ENCODE assay signal across 16 cellular contexts in the genomic region with DNA sequence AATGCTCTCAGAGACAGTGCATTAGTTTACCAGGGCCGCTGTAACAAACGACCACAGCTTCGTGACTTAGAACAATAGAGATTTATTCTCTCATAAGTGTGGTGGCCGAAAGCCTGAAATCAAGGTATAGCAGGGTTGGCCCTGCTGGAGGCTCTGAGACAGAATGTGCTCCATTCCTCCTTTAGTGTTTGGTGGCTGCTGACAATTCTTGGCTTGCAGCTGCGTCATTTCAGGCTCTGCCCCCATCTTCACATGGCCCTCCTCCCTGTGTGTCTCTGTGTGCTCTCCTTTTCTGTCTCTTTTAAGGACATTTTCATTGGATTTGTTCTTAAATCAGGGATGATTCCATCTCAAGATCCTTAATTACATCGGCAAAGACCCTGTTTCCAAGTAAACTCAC. TPM values are rescaled to one million over a fixed set of nuclear protein-coding genes. Genes with fewer than 3 reads are reported as not detected.
DNase-seq lines count a peak whose midpoint lies in the region; ATAC-seq, FAIRE-seq and TF ChIP-seq lines count a peak whose summit lies in the region.
"Had no signal": no experiment of that assay in that cellular context is flagged by ENCODE, and none has a peak within 500 bp of the region (broad histone marks: within the 10 kb centered on the region; RNA-seq: fewer than 3 reads in every experiment).

No MANE protein-coding gene starts in this region.

- TF ChIP-seq CTCF in SK-N-SH (IDR thresholded peaks at IDR 0.05) (no peak), right atrium auricular region (IDR thresholded peaks at IDR 0.05) (no peak), prostate gland (IDR thresholded peaks at IDR 0.05) (no peak)

- H3K27ac ChIP-seq in SK-N-SH (ENCODE audit: low read depth in 2 of 2, low read length in 1 of 2) (peak overlapping the region; percentile 70 to 95; a peak in 3 of 4 replicates), right atrium auricular region (peak overlapping the region; percentile 81 to 84), prostate gland (peak overlapping the region; percentile 59 to 63), aorta (ENCODE audit: low read depth in 1 of 2, low read length in 2 of 2) (peak overlapping the region; percentile 70 to 87)
- H3K27ac ChIP-seq: 22Rv1 had no signal

- H3K4me3 ChIP-seq in SK-N-SH (ENCODE audit: low read depth in 2 of 2, low read length in 1 of 2) = no peak overlapping the region
- H3K4me3 ChIP-seq in right atrium auricular region = peak overlapping the region in 1 of 2 donors; percentile 18
- no peak overlapping the region for H3K4me3 ChIP-seq in prostate gland
- no peak overlapping the region for H3K4me3 ChIP-seq in aorta (ENCODE audit: low read length in 2 of 2)

- no peaks in the 10 kb centered on the region for H3K9me2 ChIP-seq in SK-N-SH

- ATAC-seq in SK-N-SH treated with all-trans-retinoic acid at 6 μM for 48 hours = no peak
- ATAC-seq in aorta (ENCODE audit: low FRiP score) = no peak
- no peak for ATAC-seq in GM21723 (IDR thresholded peaks at IDR 0.05; ENCODE audit: unreplicated experiment)
- ATAC-seq: activated T-cell treated with anti-CD3 and anti-CD28 coated beads, Interleukin-2, amount 50 U/mL, for 72 hours; naive thymus-derived CD8-positive, alpha-beta T cell had no signal

- 77% methylated on average over 6 of the region's 6 CpGs for WGBS in SK-N-SH (ENCODE audit: low lambda C conversion rate)
- WGBS in prostate gland = 59% methylated on average over 6 of the region's 6 CpGs
- 52 to 59% methylated on average over 6 of the region's 6 CpGs for WGBS in aorta, 2 donors

- intact Hi-C loops in prostate gland (cut with DNase I) = loop anchor here (5.0 kb wide), 1 partner anchor 89 kb away; no protein-coding TSS in a partner anchor
- intact Hi-C loops in aorta (cut with DNase I) = loop anchor here in 1 of 2 donors (10.0 kb wide), 1 partner anchor 207 kb away; no protein-coding TSS in a partner anchor

- H3K79me2 ChIP-seq in SK-N-SH (ENCODE audit: insufficient read depth) = no peaks in the 10 kb centered on the region

- POLR2A ChIA-PET in SK-N-SH (lab: Yijun Ruan, JAX) = no interaction called here

- H3F3A ChIP-seq in SK-N-SH (replicated peaks; ENCODE audit: insufficient read depth) = no peaks in the 10 kb centered on the region

- no peak for TF ChIP-seq POLR2A in prostate gland (IDR thresholded peaks at IDR 0.05)

- peak overlapping the region; percentile 60; the same call in 1 of the 2 replicates for H3K9ac ChIP-seq in SK-N-SH

- H3K4me1 ChIP-seq in SK-N-SH (ENCODE audit: control insufficient read depth in 1 of 2, insufficient read depth in 2 of 2, low read depth in 1 of 2, low read length in 1 of 2) = peaks cover 7 to 29% of the 10 kb centered on the region in 2 experiments; a peak in 2 of 4 replicates
- peaks cover 0 to 43% of the 10 kb centered on the region in 2 donors for H3K4me1 ChIP-seq in right atrium auricular region
- no peaks in the 10 kb centered on the region for H3K4me1 ChIP-seq in prostate gland (replicated peaks)
- no peaks in the 10 kb centered on the region for H3K4me1 ChIP-seq in aorta (ENCODE audit: control insufficient read depth in 1 of 2, insufficient read depth in 2 of 2, low read length in 2 of 2)

- no peak for TF ChIP-seq EP300 in SK-N-SH (IDR thresholded peaks at IDR 0.05; ENCODE audit: borderline replicate concordance in 1 of 2, low read depth in 1 of 2, low read length in 1 of 2)

- no peaks in the 10 kb centered on the region for H3K9me3 ChIP-seq in SK-N-SH
- no peaks in the 10 kb centered on the region for H3K9me3 ChIP-seq in right atrium auricular region
- H3K9me3 ChIP-seq in prostate gland = no peaks in the 10 kb centered on the region
- no peaks in the 10 kb centered on the region for H3K9me3 ChIP-seq in aorta (ENCODE audit: control insufficient read depth, low read length)
- H3K9me3 ChIP-seq: Caco-2 had no signal

- H4K20me1 ChIP-seq in SK-N-SH (ENCODE audit: insufficient read depth) = no peaks in the 10 kb centered on the region

- H3K36me3 ChIP-seq in SK-N-SH (replicated peaks in 1 of 2; ENCODE audit: control insufficient read depth in 1 of 2, insufficient read depth in 2 of 2, low read length in 1 of 2) = no peaks in the 10 kb centered on the region
- H3K36me3 ChIP-seq in right atrium auricular region = no peaks in the 10 kb centered on the region
- no peaks in the 10 kb centered on the region for H3K36me3 ChIP-seq in prostate gland
- H3K36me3 ChIP-seq in aorta (ENCODE audit: control insufficient read depth in 1 of 2, insufficient read depth in 2 of 2, low read length in 1 of 2) = no peaks in the 10 kb centered on the region

- CTCF ChIA-PET in SK-N-SH (lab: Yijun Ruan, JAX) = interaction anchor here (1.4 to 2.9 kb wide), 4 partner anchors 11 to 486 kb away, joined by 3 to 12 read pairs (median 5); no protein-coding TSS in a partner anchor

- H3K4me2 ChIP-seq in SK-N-SH = 0 out of 2 replicates have a peak overlapping the region, but pooled peaks have one; percentile 24

- peak overlapping the region; percentile 91 for H2AFZ ChIP-seq in SK-N-SH (ENCODE audit: low read depth)

- FAIRE-seq in GM19239 (lab: Jason Lieb, UNC) = no peak
- FAIRE-seq: endothelial cell of umbilical vein had no signal

- no peaks in the 10 kb centered on the region for H3K27me3 ChIP-seq in SK-N-SH (ENCODE audit: insufficient read depth)
- no peaks in the 10 kb centered on the region for H3K27me3 ChIP-seq in right atrium auricular region
- H3K27me3 ChIP-seq in prostate gland (replicated peaks; ENCODE audit: insufficient read depth) = no peaks in the 10 kb centered on the region
- no peaks in the 10 kb centered on the region for H3K27me3 ChIP-seq in aorta (ENCODE audit: control insufficient read depth in 1 of 2, insufficient read depth in 2 of 2, low read length in 1 of 2)

- DNase-seq in SK-N-SH = no peak
- DNase-seq in right atrium auricular region (ENCODE audit: low spot score) = no peak
- no peak for DNase-seq in prostate gland (ENCODE audit: low spot score)
- DNase-seq in aorta = no peak
- no peak for DNase-seq in NOMO-1 treated with DMSO at 0.1 percent for 48 hours (lab: John Stamatoyannopoulos, UW; ENCODE audit: unreplicated experiment)
- no peak for DNase-seq in GM19239 (ENCODE audit: insufficient read length, low spot score)
- DNase-seq: activated T-cell treated with anti-CD3 and anti-CD28 coated beads, Interleukin-2, amount 50 U/mL, for 72 hours; MV-4-11; naive thymus-derived CD8-positive, alpha-beta T cell; NCI-H446; SHP77 treated with DMSO at 0.1 percent for 48 hours had no signal

- no peak for TF ChIP-seq RAD21 in SK-N-SH (IDR thresholded peaks at IDR 0.05; ENCODE audit: low read length)

TF ChIP-seq in SK-N-SH, 30 proteins besides CTCF, POLR2A, EP300 and RAD21 (continues in another document):
- TF ChIP-seq, protein P1, sequence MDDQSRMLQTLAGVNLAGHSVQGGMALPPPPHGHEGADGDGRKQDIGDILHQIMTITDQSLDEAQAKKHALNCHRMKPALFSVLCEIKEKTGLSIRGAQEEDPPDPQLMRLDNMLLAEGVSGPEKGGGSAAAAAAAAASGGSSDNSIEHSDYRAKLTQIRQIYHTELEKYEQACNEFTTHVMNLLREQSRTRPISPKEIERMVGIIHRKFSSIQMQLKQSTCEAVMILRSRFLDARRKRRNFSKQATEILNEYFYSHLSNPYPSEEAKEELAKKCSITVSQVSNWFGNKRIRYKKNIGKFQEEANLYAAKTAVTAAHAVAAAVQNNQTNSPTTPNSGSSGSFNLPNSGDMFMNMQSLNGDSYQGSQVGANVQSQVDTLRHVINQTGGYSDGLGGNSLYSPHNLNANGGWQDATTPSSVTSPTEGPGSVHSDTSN (IDR thresholded peaks at IDR 0.05) = no peak
- TF ChIP-seq GATA2 (CRISPR knock-in tag; IDR thresholded peaks at IDR 0.05) (no peak), YY1 (IDR thresholded peaks at IDR 0.05; ENCODE audit: low read depth) (no peak), MXI1 (IDR thresholded peaks at IDR 0.05; ENCODE audit: low read depth, low read length) (no peak), FOSL2 (IDR thresholded peaks at IDR 0.05; ENCODE audit: borderline replicate concordance, low read depth) (no peak), FOXJ3 (CRISPR knock-in tag; IDR thresholded peaks at IDR 0.05) (no peak), MEF2A (IDR thresholded peaks at IDR 0.05; ENCODE audit: borderline replicate concordance, low read depth) (no peak)

TF ChIP-seq in SK-N-SH treated with all-trans-retinoic acid at 6 μM for 48 hours, 23 proteins besides CTCF, POLR2A, EP300 and RAD21 (continues in another document):
- TF ChIP-seq, protein P2, sequence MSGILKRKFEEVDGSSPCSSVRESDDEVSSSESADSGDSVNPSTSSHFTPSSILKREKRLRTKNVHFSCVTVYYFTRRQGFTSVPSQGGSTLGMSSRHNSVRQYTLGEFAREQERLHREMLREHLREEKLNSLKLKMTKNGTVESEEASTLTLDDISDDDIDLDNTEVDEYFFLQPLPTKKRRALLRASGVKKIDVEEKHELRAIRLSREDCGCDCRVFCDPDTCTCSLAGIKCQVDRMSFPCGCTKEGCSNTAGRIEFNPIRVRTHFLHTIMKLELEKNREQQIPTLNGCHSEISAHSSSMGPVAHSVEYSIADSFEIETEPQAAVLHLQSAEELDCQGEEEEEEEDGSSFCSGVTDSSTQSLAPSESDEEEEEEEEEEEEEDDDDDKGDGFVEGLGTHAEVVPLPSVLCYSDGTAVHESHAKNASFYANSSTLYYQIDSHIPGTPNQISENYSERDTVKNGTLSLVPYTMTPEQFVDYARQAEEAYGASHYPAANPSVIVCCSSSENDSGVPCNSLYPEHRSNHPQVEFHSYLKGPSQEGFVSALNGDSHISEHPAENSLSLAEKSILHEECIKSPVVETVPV (CRISPR knock-in tag; IDR thresholded peaks at IDR 0.05) = no peak
- TF ChIP-seq ESRRG (CRISPR knock-in tag; IDR thresholded peaks at IDR 0.05) (no peak), TOX (CRISPR knock-in tag; IDR thresholded peaks at IDR 0.05; ENCODE audit: borderline replicate concordance) (no peak)

RNA-seq across cellular contexts. Expression of gene APOL6, which starts 10.3 kb away (rescaled TPM):
- polyA plus RNA-seq in SK-N-SH (2012; rRNA removed) (0.88 and 0.90 TPM in 2 replicates), aorta (1 to 10 TPM; 5.0 to 8.4 TPM)
- 0.92 and 0.95 TPM in 2 replicates for polyA plus RNA-seq in SK-N-SH (2012; cell fraction: cytosol; rRNA removed)
- 0.65 and 1.0 TPM in 2 replicates for polyA plus RNA-seq in SK-N-SH (2012; cell fraction: nucleus; rRNA removed)
- total RNA-seq in right atrium auricular region (1 to 10 TPM; 7.5 to 8.5 TPM), prostate gland (10 to 100 TPM in 1 of 2 donors, 1 to 10 TPM in 1; 8.7 to 14.6 TPM), aorta (10 to 100 TPM; 12.4 to 19.0 TPM)

RNA-seq across cellular contexts. Expression of gene MB, which starts 20.8 kb away (rescaled TPM):
- polyA plus RNA-seq in SK-N-SH (2012; rRNA removed) (0.86 and 0.95 TPM in 2 replicates), aorta (10 to 100 TPM in 1 of 2 donors, 1 to 10 TPM in 1; 2.8 to 24.7 TPM)
- polyA plus RNA-seq in SK-N-SH (2012; cell fraction: cytosol; rRNA removed) = 0.59 and 0.71 TPM in 2 replicates
- polyA plus RNA-seq in SK-N-SH (2012; cell fraction: nucleus; rRNA removed) = 0.21 and 0.29 TPM in 2 replicates
- total RNA-seq in right atrium auricular region (1,000 to 10,000 TPM; 6,650 to 9,762 TPM), prostate gland (10 to 100 TPM in 1 of 2 donors, 1 to 10 TPM in 1; 9.9 to 71.8 TPM), aorta (not detected)
- total RNA-seq: endothelial cell of umbilical vein; naive thymus-derived CD8-positive, alpha-beta T cell had no signal
- polyA plus RNA-seq: endothelial cell of umbilical vein; naive thymus-derived CD8-positive, alpha-beta T cell had no signal

Comparison
In these comparisons a context has a peak if more than half of its experiments do, and no peak if none do; other contexts are left out.
1. RNA of gene MB, which starts 20.8 kb away (total RNA-seq): 6,650 to 9,762 TPM in right atrium auricular region; 9.9 to 71.8 TPM in prostate gland and not detected in aorta; every median in the first group is over 10 times any median in the second.
2. Peak in every context shown above with its lines, with median percentiles within 50 percentile points of each other: H3K27ac ChIP-seq.